In genomic region chr3:82145742-82146141, GRCh38 we compare ENCODE assay signal across 29 cellular contexts.
"Had no signal": no experiment of that assay in that cellular context is flagged by ENCODE, and none has a peak within 500 bp of the region (broad histone marks: within the 10 kb centered on the region; RNA-seq: fewer than 3 reads in every experiment).

No MANE protein-coding gene starts in this region.

- H3K36me3 ChIP-seq: ascending aorta, Peyer's patch, SJCRH30 had no signal

- H3K4me3 ChIP-seq: ascending aorta, body of pancreas, Peyer's patch, SJCRH30 had no signal

- H3K4me1 ChIP-seq: ascending aorta, body of pancreas, Peyer's patch, SJCRH30 had no signal

- H3K27ac ChIP-seq: ascending aorta, body of pancreas, Peyer's patch, RWPE1, SJCRH30 had no signal

- H3K9me2 ChIP-seq: SK-N-SH had no signal

- H3K36me3 Mint-ChIP-seq: activated CD8-positive, alpha-beta memory T cell treated with anti-CD3 and anti-CD28 coated beads, Interleukin-2, amount 10 ng/mL, durations not matched to agents 7 days and 5 days; activated naive CD4-positive, alpha-beta T cell treated with anti-CD3 and anti-CD28 coated beads, Interleukin-2, amount 50 U/mL, for 72 hours had no signal

- H3K27me3 ChIP-seq: ascending aorta, body of pancreas, Peyer's patch, SJCRH30 had no signal

- H3K27me3 Mint-ChIP-seq: activated B cell treated with CpG ODN at 0.5 μM for 24 hours; activated CD4-positive, alpha-beta T cell treated with anti-CD3 and anti-CD28 coated beads, Interleukin-2, amount 10 ng/mL, durations not matched to agents 24 days and 14 days; activated CD8-positive, alpha-beta memory T cell treated with anti-CD3 and anti-CD28 coated beads, Interleukin-2, amount 10 ng/mL, durations not matched to agents 7 days and 5 days; activated naive CD8-positive, alpha-beta T cell treated with anti-CD3 and anti-CD28 coated beads, Interleukin-2, amount 50 U/mL, for 24 hours; activated T-cell treated with anti-CD3 and anti-CD28 coated beads, Interleukin-2, amount 50 U/mL, for 24 hours had no signal

- H3K9me3 Mint-ChIP-seq: activated B cell treated with CpG ODN at 0.5 μM for 24 hours; activated CD4-positive, alpha-beta T cell treated with anti-CD3 and anti-CD28 coated beads, Interleukin-2, amount 10 ng/mL, durations not matched to agents 24 days and 14 days; activated naive CD4-positive, alpha-beta T cell treated with anti-CD3 and anti-CD28 coated beads, Interleukin-2, amount 50 U/mL, for 72 hours; activated naive CD8-positive, alpha-beta T cell treated with anti-CD3 and anti-CD28 coated beads, Interleukin-2, amount 50 U/mL, for 24 hours; activated T-cell treated with anti-CD3 and anti-CD28 coated beads, Interleukin-2, amount 50 U/mL, for 24 hours; activated T-helper 1 cell treated with anti-CD3 and anti-CD28 coated beads, Interleukin-12 subunit alpha, Interleukin-12 subunit beta, Interleukin-2, Interleukin-4 antibody, amounts not matched to agents 30 ng/mL and 10 ng/mL and 1 ng/mL, durations not matched to agents 14 hours and 24 hours and 36 hours; T-helper 1 cell treated with Interleukin-12 subunit alpha and Interleukin-12 subunit beta and Interleukin-4 antibody, amounts not matched to agents 30 μg/mL and 1 μg/mL, for 36 hours had no signal

- H3K4me2 ChIP-seq: SK-N-SH had no signal

- DNase-seq: activated B cell treated with CpG ODN at 0.5 μM for 24 hours; activated CD4-positive, alpha-beta T cell treated with anti-CD3 and anti-CD28 coated beads for 1 hour; activated CD4-positive, alpha-beta T cell treated with anti-CD3 and anti-CD28 coated beads, Interleukin-2, amount 10 ng/mL, durations not matched to agents 24 days and 14 days; activated CD4-positive, alpha-beta T cell treated with anti-CD3 and anti-CD28 coated beads, Interleukin-2, amount 50 U/mL, for 48 hours; activated CD8-positive, alpha-beta memory T cell treated with anti-CD3 and anti-CD28 coated beads, Interleukin-2, amount 10 ng/mL, durations not matched to agents 7 days and 5 days; activated effector memory CD4-positive, alpha-beta T cell treated with Interleukin-2 at 50 U/mL for 16 hours; activated naive CD4-positive, alpha-beta T cell; activated naive CD8-positive, alpha-beta T cell treated with anti-CD3 and anti-CD28 coated beads, Interleukin-2, amount 50 U/mL, for 24 hours; activated T-cell treated with anti-CD3 and anti-CD28 coated beads, Interleukin-2, amount 50 U/mL, for 24 hours; amniotic stem cell; body of pancreas; IMR-90; Kasumi-1; KBM-7; NCI-H1048; NCI-H187; NCI-H2227 treated with DMSO at 0.1 percent for 48 hours; NCI-H446 treated with DMSO at 0.1 percent for 48 hours; NCI-H524 treated with DMSO at 0.1 percent for 48 hours; Peyer's patch; Right ventricle myocardium superior; SJCRH30; SK-N-SH; SW 1271 had no signal

- H3K9me3 ChIP-seq: ascending aorta, body of pancreas, Peyer's patch, SJCRH30, SK-N-SH had no signal

- H3K4me1 Mint-ChIP-seq: activated B cell treated with CpG ODN at 0.5 μM for 24 hours; activated CD4-positive, alpha-beta T cell treated with anti-CD3 and anti-CD28 coated beads, Interleukin-2, amount 10 ng/mL, durations not matched to agents 24 days and 14 days; activated CD8-positive, alpha-beta memory T cell treated with anti-CD3 and anti-CD28 coated beads, Interleukin-2, amount 10 ng/mL, durations not matched to agents 7 days and 5 days; activated naive CD8-positive, alpha-beta T cell treated with anti-CD3 and anti-CD28 coated beads, Interleukin-2, amount 50 U/mL, for 24 hours had no signal

- ATAC-seq: activated CD8-positive, alpha-beta memory T cell treated with anti-CD3 and anti-CD28 coated beads, Interleukin-2, amount 10 ng/mL, durations not matched to agents 7 days and 5 days; activated naive CD4-positive, alpha-beta T cell treated with anti-CD3 and anti-CD28 coated beads, Interleukin-2, amount 50 U/mL, for 72 hours; activated naive CD8-positive, alpha-beta T cell treated with anti-CD3 and anti-CD28 coated beads, Interleukin-2, amount 50 U/mL, for 24 hours; body of pancreas had no signal

- H3K4me3 Mint-ChIP-seq: activated B cell treated with CpG ODN at 0.5 μM for 24 hours; activated CD4-positive, alpha-beta T cell treated with anti-CD3 and anti-CD28 coated beads, Interleukin-2, amount 10 ng/mL, durations not matched to agents 24 days and 14 days; activated CD8-positive, alpha-beta memory T cell treated with anti-CD3 and anti-CD28 coated beads, Interleukin-2, amount 10 ng/mL, durations not matched to agents 7 days and 5 days; activated naive CD8-positive, alpha-beta T cell treated with anti-CD3 and anti-CD28 coated beads, Interleukin-2, amount 50 U/mL, for 24 hours; activated T-cell treated with anti-CD3 and anti-CD28 coated beads, Interleukin-2, amount 50 U/mL, for 24 hours; activated T-helper 1 cell treated with anti-CD3 and anti-CD28 coated beads, Interleukin-12 subunit alpha, Interleukin-12 subunit beta, Interleukin-2, Interleukin-4 antibody, amounts not matched to agents 30 ng/mL and 10 ng/mL and 1 ng/mL, durations not matched to agents 14 hours and 24 hours and 36 hours; T-helper 1 cell treated with Interleukin-12 subunit alpha and Interleukin-12 subunit beta and Interleukin-4 antibody, amounts not matched to agents 30 μg/mL and 1 μg/mL, for 36 hours had no signal

- H3K27ac Mint-ChIP-seq: activated B cell treated with CpG ODN at 0.5 μM for 24 hours; activated CD4-positive, alpha-beta T cell treated with anti-CD3 and anti-CD28 coated beads, Interleukin-2, amount 10 ng/mL, durations not matched to agents 24 days and 14 days; activated CD8-positive, alpha-beta memory T cell treated with anti-CD3 and anti-CD28 coated beads, Interleukin-2, amount 10 ng/mL, durations not matched to agents 7 days and 5 days; activated naive CD4-positive, alpha-beta T cell treated with anti-CD3 and anti-CD28 coated beads, Interleukin-2, amount 50 U/mL, for 72 hours; activated naive CD8-positive, alpha-beta T cell treated with anti-CD3 and anti-CD28 coated beads, Interleukin-2, amount 50 U/mL, for 24 hours; activated T-cell treated with anti-CD3 and anti-CD28 coated beads, Interleukin-2, amount 50 U/mL, for 24 hours; activated T-helper 1 cell treated with anti-CD3 and anti-CD28 coated beads, Interleukin-12 subunit alpha, Interleukin-12 subunit beta, Interleukin-2, Interleukin-4 antibody, amounts not matched to agents 30 ng/mL and 10 ng/mL and 1 ng/mL, durations not matched to agents 14 hours and 24 hours and 36 hours; T-helper 1 cell treated with Interleukin-12 subunit alpha and Interleukin-12 subunit beta and Interleukin-4 antibody, amounts not matched to agents 30 μg/mL and 1 μg/mL, for 36 hours had no signal
